In genomic region chr15:40293006-40293405, GRCh38 we compare ENCODE assay signal across 1 cellular context.
TF ChIP-seq lines count a peak whose summit lies in the region.

No MANE protein-coding gene starts in this region.

TF ChIP-seq in H1, 55 proteins besides CTCF, POLR2A, EP300 and RAD21:
- TF ChIP-seq YY1 (IDR thresholded peaks at IDR 0.05; ENCODE audit: low read depth, low read length) (no peak), KDM1A (IDR thresholded peaks at IDR 0.05; ENCODE audit: borderline replicate concordance, low read length) (no peak), BRCA1 (IDR thresholded peaks at IDR 0.05; ENCODE audit: low read depth, low read length) (no peak), SUZ12 (IDR thresholded peaks at IDR 0.05; ENCODE audit: low read length) (no peak)
- TF ChIP-seq, protein P1, sequence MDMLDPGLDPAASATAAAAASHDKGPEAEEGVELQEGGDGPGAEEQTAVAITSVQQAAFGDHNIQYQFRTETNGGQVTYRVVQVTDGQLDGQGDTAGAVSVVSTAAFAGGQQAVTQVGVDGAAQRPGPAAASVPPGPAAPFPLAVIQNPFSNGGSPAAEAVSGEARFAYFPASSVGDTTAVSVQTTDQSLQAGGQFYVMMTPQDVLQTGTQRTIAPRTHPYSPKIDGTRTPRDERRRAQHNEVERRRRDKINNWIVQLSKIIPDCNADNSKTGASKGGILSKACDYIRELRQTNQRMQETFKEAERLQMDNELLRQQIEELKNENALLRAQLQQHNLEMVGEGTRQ (IDR thresholded peaks at IDR 0.05; ENCODE audit: low read length) = no peak
